Comparison of ENCODE assay signal across 13 cellular contexts in genomic region chr20:10513931-10514575, GRCh38.
DNase-seq lines count a peak whose midpoint lies in the region; TF ChIP-seq lines count a peak whose summit lies in the region.
"Had no signal": no experiment of that assay in that cellular context is flagged by ENCODE, and none has a peak within 500 bp of the region (broad histone marks: within the 10 kb centered on the region; RNA-seq: fewer than 3 reads in every experiment).

No MANE protein-coding gene starts in this region.

- no peak overlapping the region for H3K4me3 Mint-ChIP-seq in dendritic cell treated with granulocyte-macrophage colony-stimulating factor and Interleukin-4, amounts not matched to agents 40 ng/mL and 50 ng/mL, for 4 days
- no peak overlapping the region for H3K4me3 Mint-ChIP-seq in mesothelial cell of epicardium
- H3K4me3 Mint-ChIP-seq: activated naive CD8-positive, alpha-beta T cell had no signal

- H3K4me1 ChIP-seq in neutrophil (ENCODE audit: control insufficient read depth in 1 of 2, insufficient read depth in 1 of 2, low read depth in 1 of 2, low read length in 1 of 2): peaks cover 43 to 65% of the 10 kb centered on the region in 2 experiments
- peaks cover 0 to 15% (median 5%) of the 10 kb centered on the region in 4 donors for H3K4me1 ChIP-seq in Peyer's patch

- H3K4me1 Mint-ChIP-seq in dendritic cell treated with granulocyte-macrophage colony-stimulating factor and Interleukin-4, amounts not matched to agents 40 ng/mL and 50 ng/mL, for 4 days (ENCODE audit: low read depth): peaks cover 34% of the 10 kb centered on the region
- peaks cover 38% of the 10 kb centered on the region for H3K4me1 Mint-ChIP-seq in mesothelial cell of epicardium

- DNase-seq in ELR (ENCODE audit: low read depth) (peak; percentile 32), LHCN-M2 (ENCODE audit: low read depth) (peak; percentile 62), amniotic stem cell (lab: John Stamatoyannopoulos, UW) (no peak), mesothelial cell of epicardium (ENCODE audit: low spot score in 2 of 2, unreplicated experiment in 2 of 2) (no peak), SIG-M5 treated with dmso at 0.1 percent for 504 hours (lab: John Stamatoyannopoulos, UW; ENCODE audit: unreplicated experiment) (no peak), Peyer's patch (no peak)
- DNase-seq: mucosa of descending colon, NCI-H2029 had no signal

- H3K27me3 Mint-ChIP-seq in dendritic cell treated with granulocyte-macrophage colony-stimulating factor and Interleukin-4, amounts not matched to agents 40 ng/mL and 50 ng/mL, for 4 days: no peaks in the 10 kb centered on the region
- H3K27me3 Mint-ChIP-seq in mesothelial cell of epicardium (ENCODE audit: low read depth): no peaks in the 10 kb centered on the region
- H3K27me3 Mint-ChIP-seq: activated naive CD8-positive, alpha-beta T cell had no signal

- no peak overlapping the region for H3K4me3 ChIP-seq in neutrophil (ENCODE audit: low read depth in 1 of 2, low read length in 1 of 2)
- no peak overlapping the region for H3K4me3 ChIP-seq in Peyer's patch
- H3K4me3 ChIP-seq: esophagus muscularis mucosa, mucosa of descending colon, SJCRH30 had no signal

- TF ChIP-seq POLR2A in Peyer's patch (IDR thresholded peaks at IDR 0.05): no peak

- H3K27ac ChIP-seq in neutrophil (peak overlapping the region; percentile 75), Peyer's patch (no peak overlapping the region)
- H3K27ac ChIP-seq: esophagus muscularis mucosa, SJCRH30 had no signal

- peaks cover 6% of the 10 kb centered on the region for H3K36me3 Mint-ChIP-seq in dendritic cell treated with granulocyte-macrophage colony-stimulating factor and Interleukin-4, amounts not matched to agents 40 ng/mL and 50 ng/mL, for 4 days (ENCODE audit: low read depth)
- peaks cover 4% of the 10 kb centered on the region for H3K36me3 Mint-ChIP-seq in mesothelial cell of epicardium

- peak overlapping the region; percentile 63 for H3K27ac Mint-ChIP-seq in dendritic cell treated with granulocyte-macrophage colony-stimulating factor and Interleukin-4, amounts not matched to agents 40 ng/mL and 50 ng/mL, for 4 days
- H3K27ac Mint-ChIP-seq in mesothelial cell of epicardium: no peak overlapping the region
- H3K27ac Mint-ChIP-seq: activated naive CD8-positive, alpha-beta T cell had no signal

- no peaks in the 10 kb centered on the region for H3K9me3 Mint-ChIP-seq in dendritic cell treated with granulocyte-macrophage colony-stimulating factor and Interleukin-4, amounts not matched to agents 40 ng/mL and 50 ng/mL, for 4 days
- H3K9me3 Mint-ChIP-seq in mesothelial cell of epicardium: no peaks in the 10 kb centered on the region

- H3K9me3 ChIP-seq in neutrophil: no peaks in the 10 kb centered on the region
- H3K9me3 ChIP-seq in Peyer's patch: no peaks in the 10 kb centered on the region
- H3K9me3 ChIP-seq: esophagus muscularis mucosa, mucosa of descending colon, SJCRH30 had no signal

- TF ChIP-seq CTCF in neutrophil (IDR thresholded peaks at IDR 0.05): no peak
- no peak for TF ChIP-seq CTCF in mesothelial cell of epicardium (IDR thresholded peaks at IDR 0.05; ENCODE audit: unreplicated experiment)
- no peak for TF ChIP-seq CTCF in Peyer's patch (IDR thresholded peaks at IDR 0.05)

- intact Hi-C loops in dendritic cell treated with granulocyte-macrophage colony-stimulating factor and Interleukin-4, amounts not matched to agents 40 ng/mL and 50 ng/mL, for 4 days (cut with micrococcal nuclease): no loop called here

- H3K27me3 ChIP-seq in neutrophil: no peaks in the 10 kb centered on the region
- H3K27me3 ChIP-seq in Peyer's patch: no peaks in the 10 kb centered on the region
- H3K27me3 ChIP-seq: esophagus muscularis mucosa, SJCRH30 had no signal

- H3K36me3 ChIP-seq in neutrophil: no peaks in the 10 kb centered on the region
- no peaks in the 10 kb centered on the region for H3K36me3 ChIP-seq in Peyer's patch
- H3K36me3 ChIP-seq: esophagus muscularis mucosa, SJCRH30 had no signal

Comparison
In these comparisons a context has a peak if more than half of its experiments do, and no peak if none do; other contexts are left out.
1. DNase-seq: peak in ELR (single experiment) and LHCN-M2 (single experiment); none in amniotic stem cell (single experiment), mesothelial cell of epicardium (0 of 2), SIG-M5 treated with dmso at 0.1 percent for 504 hours (single experiment) and Peyer's patch (0 of 3).